ENCODE assay signal across 8 cellular contexts in the genomic region with DNA sequence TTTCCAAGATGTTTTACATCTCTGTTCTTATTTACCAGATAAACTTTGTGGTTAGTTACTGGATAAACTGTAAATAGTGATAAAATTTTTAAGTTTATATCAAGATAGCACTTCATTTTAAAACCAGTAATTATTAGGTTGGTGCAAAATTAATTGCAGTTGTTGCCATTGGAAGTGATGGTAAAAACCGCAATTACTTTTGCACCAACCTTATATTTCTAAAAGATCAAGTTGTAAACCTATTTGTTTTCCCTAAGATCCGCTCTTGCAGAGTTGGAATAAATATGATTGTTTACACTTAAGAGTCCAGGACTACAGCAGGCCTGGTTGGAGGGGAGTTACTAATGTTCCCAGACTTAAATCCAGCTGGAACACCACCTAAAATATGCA. TPM values are rescaled to one million over a fixed set of nuclear protein-coding genes. Genes with fewer than 3 reads are reported as not detected.
DNase-seq lines count a peak whose midpoint lies in the region; ATAC-seq and TF ChIP-seq lines count a peak whose summit lies in the region.

No MANE protein-coding gene starts in this region.

- ATAC-seq in CD4-positive, CD25-positive, alpha-beta regulatory T cell (ENCODE audit: low read depth in 2 of 2), result no peak
- ATAC-seq in gastroesophageal sphincter (no peak), HG03097 (IDR thresholded peaks at IDR 0.05; ENCODE audit: low FRiP score, unreplicated experiment) (no peak), GM18517 (IDR thresholded peaks at IDR 0.05; ENCODE audit: unreplicated experiment) (no peak), HG03135 (IDR thresholded peaks at IDR 0.05; ENCODE audit: unreplicated experiment) (no peak)

- H3K4me1 Mint-ChIP-seq in CD4-positive, CD25-positive, alpha-beta regulatory T cell, result peaks cover 4 to 8% (median 5%) of the 10 kb centered on the region in 4 donors
- peaks cover 23% of the 10 kb centered on the region for H3K4me1 Mint-ChIP-seq in progenitor cell of endocrine pancreas (ENCODE audit: low read depth)

- H3K27ac Mint-ChIP-seq in CD4-positive, CD25-positive, alpha-beta regulatory T cell, result no peak overlapping the region
- no peak overlapping the region for H3K27ac Mint-ChIP-seq in progenitor cell of endocrine pancreas

- H3K36me3 ChIP-seq in CD4-positive, CD25-positive, alpha-beta regulatory T cell (ENCODE audit: control insufficient read depth, insufficient read depth, low read length), result no peaks in the 10 kb centered on the region
- no peaks in the 10 kb centered on the region for H3K36me3 ChIP-seq in gastroesophageal sphincter

- no peak for TF ChIP-seq EP300 in gastroesophageal sphincter (IDR thresholded peaks at IDR 0.05)

- peak overlapping the region; percentile 79 to 84 (median 82) for H3K4me3 Mint-ChIP-seq in CD4-positive, CD25-positive, alpha-beta regulatory T cell
- H3K4me3 Mint-ChIP-seq in progenitor cell of endocrine pancreas (ENCODE audit: low read depth), result peak overlapping the region; percentile 72

- peaks cover 9% of the 10 kb centered on the region for H3K36me3 Mint-ChIP-seq in CD4-positive, CD25-positive, alpha-beta regulatory T cell
- no peaks in the 10 kb centered on the region for H3K36me3 Mint-ChIP-seq in progenitor cell of endocrine pancreas (ENCODE audit: insufficient read depth)

- WGBS in gastroesophageal sphincter (ENCODE audit: low coverage in 1 of 2), 2 donors, result 5 to 15% methylated on average over 2 of the region's 2 CpGs

- peak overlapping the region; percentile 84 for H3K4me3 ChIP-seq in CD4-positive, CD25-positive, alpha-beta regulatory T cell (ENCODE audit: low read depth, low read length)
- H3K4me3 ChIP-seq in WI38 (ENCODE audit: low read depth, low read length) (peak overlapping the region; percentile 51), gastroesophageal sphincter (peak overlapping the region; percentile 27 to 65)

- TF ChIP-seq CTCF in WI38 (IDR thresholded peaks at IDR 0.05; ENCODE audit: low read depth, low read length) (no peak), gastroesophageal sphincter (IDR thresholded peaks at IDR 0.05) (no peak), progenitor cell of endocrine pancreas (IDR thresholded peaks at IDR 0.05; ENCODE audit: unreplicated experiment) (no peak)

- peaks cover 4% of the 10 kb centered on the region for H3K27me3 ChIP-seq in CD4-positive, CD25-positive, alpha-beta regulatory T cell (ENCODE audit: control insufficient read depth, insufficient read depth, low read length)
- no peaks in the 10 kb centered on the region for H3K27me3 ChIP-seq in gastroesophageal sphincter

- no peaks in the 10 kb centered on the region for H3K9me3 Mint-ChIP-seq in CD4-positive, CD25-positive, alpha-beta regulatory T cell
- no peaks in the 10 kb centered on the region for H3K9me3 Mint-ChIP-seq in progenitor cell of endocrine pancreas (ENCODE audit: low read depth)

- no peak for TF ChIP-seq POLR2A in gastroesophageal sphincter (IDR thresholded peaks at IDR 0.05)

- DNase-seq in CD4-positive, CD25-positive, alpha-beta regulatory T cell, result no peak
- DNase-seq in progenitor cell of endocrine pancreas (ENCODE audit: low spot score, unreplicated experiment) (no peak), NCI-H1048 (lab: John Stamatoyannopoulos, UW) (no peak)

- peaks cover 25% of the 10 kb centered on the region for H3K27me3 Mint-ChIP-seq in CD4-positive, CD25-positive, alpha-beta regulatory T cell
- H3K27me3 Mint-ChIP-seq in progenitor cell of endocrine pancreas, result peaks cover 29% of the 10 kb centered on the region

- H3K27ac ChIP-seq in CD4-positive, CD25-positive, alpha-beta regulatory T cell (ENCODE audit: insufficient read depth, low read length, poor library complexity, severe bottlenecking), result no peak overlapping the region
- H3K27ac ChIP-seq in gastroesophageal sphincter, result peak overlapping the region in 2 of 4 donors; percentile 80 to 87

- H3K9me3 ChIP-seq in CD4-positive, CD25-positive, alpha-beta regulatory T cell (ENCODE audit: control insufficient read depth in 2 of 2, low read length in 2 of 2), result no peaks in the 10 kb centered on the region
- no peaks in the 10 kb centered on the region for H3K9me3 ChIP-seq in gastroesophageal sphincter

- peaks cover 10% of the 10 kb centered on the region for H3K4me1 ChIP-seq in CD4-positive, CD25-positive, alpha-beta regulatory T cell (ENCODE audit: control insufficient read depth, insufficient read depth, low read length, poor library complexity, severe bottlenecking)
- peaks cover 0 to 14% (median 0%) of the 10 kb centered on the region in 3 donors for H3K4me1 ChIP-seq in gastroesophageal sphincter

RNA-seq across cellular contexts. Expression of gene AOX1, which starts 0.5 kb away (rescaled TPM):
- not detected for total RNA-seq in CD4-positive, CD25-positive, alpha-beta regulatory T cell
- polyA plus RNA-seq in CD4-positive, CD25-positive, alpha-beta regulatory T cell, result not detected
- total RNA-seq in gastroesophageal sphincter (100 to 1,000 TPM in 2 of 4 donors, 10 to 100 TPM in 2; 36.7 to 125 (median 85.6) TPM), progenitor cell of endocrine pancreas (4.1 and 5.5 TPM in 2 replicates)

RNA-seq across cellular contexts. Expression of gene SGO2, which starts 59.3 kb away (rescaled TPM):
- total RNA-seq in CD4-positive, CD25-positive, alpha-beta regulatory T cell, result 4.2 TPM
- 1 to 10 TPM; 2.3 to 4.9 (median 2.8) TPM for polyA plus RNA-seq in CD4-positive, CD25-positive, alpha-beta regulatory T cell
- total RNA-seq in gastroesophageal sphincter (1 to 10 TPM in 3 of 4 donors, under 1 TPM in 1; 0.62 to 1.8 (median 1.4) TPM), progenitor cell of endocrine pancreas (13.1 and 14.1 TPM in 2 replicates)
